In the genomic region with DNA sequence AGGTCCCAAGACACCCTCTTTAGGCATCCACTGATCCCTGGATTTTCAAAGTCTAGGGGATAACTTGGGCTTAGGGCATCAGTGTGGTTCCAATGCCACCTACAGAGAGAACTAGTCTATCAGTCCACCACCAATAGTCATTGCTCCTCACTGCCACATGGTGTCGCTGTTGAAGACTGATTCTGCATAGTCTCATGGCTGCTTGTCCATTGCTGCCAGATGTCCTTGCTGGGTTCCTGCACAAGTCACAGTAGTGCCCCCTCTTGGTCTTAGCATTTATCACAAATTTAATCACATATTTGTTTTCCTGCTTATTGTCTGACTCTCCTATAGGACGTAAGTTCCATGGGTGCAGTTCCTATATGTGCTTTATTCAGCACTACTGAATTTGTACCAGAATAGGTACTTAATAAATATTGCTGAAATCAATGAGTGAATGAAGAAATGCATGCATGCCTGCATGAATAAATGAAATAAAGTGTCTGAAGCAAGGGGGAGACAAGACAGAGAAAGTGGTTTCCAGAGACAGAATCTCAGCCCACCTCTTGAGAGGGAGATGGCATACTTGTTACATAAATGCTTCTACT, we compare ENCODE assay signal across 1 cellular context.
TF ChIP-seq lines count a peak whose summit lies in the region.

No MANE protein-coding gene starts in this region.

TF ChIP-seq in K562, 482 proteins besides CTCF, POLR2A, EP300 and RAD21 (continued from another document and continues in another):
- TF ChIP-seq MLLT1 (IDR thresholded peaks at IDR 0.05) (peak in 1 of 2 experiments; percentile 53; a peak in 1 of 4 replicates), HDAC2 (IDR thresholded peaks at IDR 0.05) (no peak), NONO (IDR thresholded peaks at IDR 0.05; ENCODE audit: low read depth in 2 of 2, low read length in 1 of 2) (no peak), SOX6 (IDR thresholded peaks at IDR 0.05) (peak; percentile 49; the same call in 1 of the 2 replicates), RFX7 (CRISPR knock-in tag; IDR thresholded peaks at IDR 0.05) (no peak), CBX8 (IDR thresholded peaks at IDR 0.05; ENCODE audit: borderline replicate concordance, extremely low read depth, low read depth, low read length, poor library complexity, severe bottlenecking) (no peak), NR2F6 (CRISPR knock-in tag; IDR thresholded peaks at IDR 0.05) (no peak), ZNF717 (CRISPR knock-in tag; IDR thresholded peaks at IDR 0.05) (no peak), E2F3 (CRISPR knock-in tag; IDR thresholded peaks at IDR 0.05) (no peak), RB1 (IDR thresholded peaks at IDR 0.05; ENCODE audit: low read depth) (peak; percentile 61; the same call in 1 of the 2 replicates), TEAD4 (IDR thresholded peaks at IDR 0.05; ENCODE audit: low read length) (0 out of 2 replicates have a peak, but pooled peaks have one; percentile 15), TEAD4 (CRISPR knock-in tag; IDR thresholded peaks at IDR 0.05; ENCODE audit: borderline replicate concordance) (no peak), CBFA2T2 (conservative IDR thresholded peaks at IDR 0.05) (no peak), ELF2 (CRISPR knock-in tag; IDR thresholded peaks at IDR 0.05) (no peak), NCOA1 (IDR thresholded peaks at IDR 0.05; ENCODE audit: low read depth) (no peak), MAX (CRISPR knock-in tag; IDR thresholded peaks at IDR 0.05) (no peak), E2F8 (IDR thresholded peaks at IDR 0.05; ENCODE audit: low read depth, partially characterized antibody) (no peak), FOXP4 (CRISPR knock-in tag; IDR thresholded peaks at IDR 0.05; ENCODE audit: borderline replicate concordance) (0 out of 2 replicates have a peak, but pooled peaks have one; percentile 28), ZNF449 (CRISPR knock-in tag; IDR thresholded peaks at IDR 0.05) (no peak), ZNF146 (CRISPR knock-in tag; IDR thresholded peaks at IDR 0.05; ENCODE audit: unreplicated experiment) (no peak), ZNF639 (CRISPR knock-in tag; conservative IDR thresholded peaks at IDR 0.05 in 1 of 2, IDR thresholded peaks at IDR 0.05 in 1 of 2) (no peak), ZNF41 (CRISPR knock-in tag; conservative IDR thresholded peaks at IDR 0.05) (no peak), KLF6 (CRISPR knock-in tag; IDR thresholded peaks at IDR 0.05; ENCODE audit: borderline replicate concordance) (no peak), LARP7 (IDR thresholded peaks at IDR 0.05) (no peak), CHCHD3 (CRISPR knock-in tag; IDR thresholded peaks at IDR 0.05) (no peak), TRIM24 (IDR thresholded peaks at IDR 0.05) (peak; percentile 36 to 58; a peak in 3 of 4 replicates), GABPA (tag; conservative IDR thresholded peaks at IDR 0.05; ENCODE audit: low read depth) (no peak), TGIF2 (CRISPR knock-in tag; IDR thresholded peaks at IDR 0.05) (no peak), ZC3H4 (CRISPR knock-in tag; IDR thresholded peaks at IDR 0.05; ENCODE audit: borderline replicate concordance) (no peak), TEAD1 (CRISPR knock-in tag; IDR thresholded peaks at IDR 0.05) (peak in 1 of 2 experiments; percentile 24; a peak in 1 of 4 replicates), PPARD (CRISPR knock-in tag; IDR thresholded peaks at IDR 0.05) (no peak), NEUROD1 (IDR thresholded peaks at IDR 0.05; ENCODE audit: borderline replicate concordance, low read depth, low read length, partially characterized antibody) (no peak), CREM (IDR thresholded peaks at IDR 0.05; ENCODE audit: low read depth) (peak; percentile 57), MYC (IDR thresholded peaks at IDR 0.05; ENCODE audit: low read depth, low read length) (peak; percentile 55; the same call in 1 of the 2 replicates), MYC (CRISPR knock-in tag; IDR thresholded peaks at IDR 0.05; ENCODE audit: borderline replicate concordance, low read depth) (no peak), ZNF316 (IDR thresholded peaks at IDR 0.05) (no peak), NFXL1 (CRISPR knock-in tag; IDR thresholded peaks at IDR 0.05) (no peak), ARID1B (IDR thresholded peaks at IDR 0.05) (no peak), DDX20 (tag; IDR thresholded peaks at IDR 0.05; ENCODE audit: low read depth) (no peak), ATF7 (IDR thresholded peaks at IDR 0.05) (0 out of 2 replicates have a peak, but pooled peaks have one; percentile 31), ZNF668 (CRISPR knock-in tag; IDR thresholded peaks at IDR 0.05) (no peak), CBX2 (IDR thresholded peaks at IDR 0.05; ENCODE audit: insufficient read depth, low read length, poor library complexity, severe bottlenecking) (no peak), NCOA2 (IDR thresholded peaks at IDR 0.05; ENCODE audit: partially characterized antibody in 2 of 2) (no peak), ZNF584 (CRISPR knock-in tag; IDR thresholded peaks at IDR 0.05; ENCODE audit: low read depth) (no peak), NFIC (IDR thresholded peaks at IDR 0.05) (0 out of 2 replicates have a peak, but pooled peaks have one; percentile 47), ATF2 (CRISPR knock-in tag; IDR thresholded peaks at IDR 0.05) (no peak), CAMTA2 (CRISPR knock-in tag; conservative IDR thresholded peaks at IDR 0.05) (no peak), CBFB (CRISPR knock-in tag; IDR thresholded peaks at IDR 0.05) (0 out of 2 replicates have a peak, but pooled peaks have one; percentile 20), HCFC1 (IDR thresholded peaks at IDR 0.05; ENCODE audit: low read depth, low read length) (peak; percentile 45; the same call in 1 of the 2 replicates), RBM17 (IDR thresholded peaks at IDR 0.05; ENCODE audit: borderline replicate concordance, low read depth, low read length) (no peak), ZNF143 (CRISPR knock-in tag; IDR thresholded peaks at IDR 0.05) (no peak), TSC22D4 (tag; IDR thresholded peaks at IDR 0.05) (no peak), MIER1 (IDR thresholded peaks at IDR 0.05; ENCODE audit: low read depth) (0 out of 2 replicates have a peak, but pooled peaks have one; percentile 64), SRSF9 (IDR thresholded peaks at IDR 0.05; ENCODE audit: borderline replicate concordance, low read depth, low read length) (no peak)
- TF ChIP-seq, protein P1, sequence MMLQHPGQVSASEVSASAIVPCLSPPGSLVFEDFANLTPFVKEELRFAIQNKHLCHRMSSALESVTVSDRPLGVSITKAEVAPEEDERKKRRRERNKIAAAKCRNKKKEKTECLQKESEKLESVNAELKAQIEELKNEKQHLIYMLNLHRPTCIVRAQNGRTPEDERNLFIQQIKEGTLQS (IDR thresholded peaks at IDR 0.05): no peak
- TF ChIP-seq, protein P1 (CRISPR knock-in tag; conservative IDR thresholded peaks at IDR 0.05): no peak
- TF ChIP-seq, protein P2, sequence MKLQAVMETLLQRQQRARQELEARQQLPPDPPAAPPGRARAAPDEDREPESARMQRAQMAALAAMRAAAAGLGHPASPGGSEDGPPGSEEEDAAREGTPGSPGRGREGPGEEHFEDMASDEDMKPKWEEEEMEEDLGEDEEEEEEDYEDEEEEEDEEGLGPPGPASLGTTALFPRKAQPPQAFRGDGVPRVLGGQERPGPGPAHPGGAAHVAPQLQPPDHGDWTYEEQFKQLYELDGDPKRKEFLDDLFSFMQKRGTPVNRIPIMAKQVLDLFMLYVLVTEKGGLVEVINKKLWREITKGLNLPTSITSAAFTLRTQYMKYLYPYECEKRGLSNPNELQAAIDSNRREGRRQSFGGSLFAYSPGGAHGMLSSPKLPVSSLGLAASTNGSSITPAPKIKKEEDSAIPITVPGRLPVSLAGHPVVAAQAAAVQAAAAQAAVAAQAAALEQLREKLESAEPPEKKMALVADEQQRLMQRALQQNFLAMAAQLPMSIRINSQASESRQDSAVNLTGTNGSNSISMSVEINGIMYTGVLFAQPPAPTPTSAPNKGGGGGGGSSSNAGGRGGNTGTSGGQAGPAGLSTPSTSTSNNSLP (IDR thresholded peaks at IDR 0.05; ENCODE audit: borderline replicate concordance, low read depth, low read length): no peak
- TF ChIP-seq, protein P3, sequence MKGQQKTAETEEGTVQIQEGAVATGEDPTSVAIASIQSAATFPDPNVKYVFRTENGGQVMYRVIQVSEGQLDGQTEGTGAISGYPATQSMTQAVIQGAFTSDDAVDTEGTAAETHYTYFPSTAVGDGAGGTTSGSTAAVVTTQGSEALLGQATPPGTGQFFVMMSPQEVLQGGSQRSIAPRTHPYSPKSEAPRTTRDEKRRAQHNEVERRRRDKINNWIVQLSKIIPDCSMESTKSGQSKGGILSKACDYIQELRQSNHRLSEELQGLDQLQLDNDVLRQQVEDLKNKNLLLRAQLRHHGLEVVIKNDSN (CRISPR knock-in tag; IDR thresholded peaks at IDR 0.05): no peak
